8 cellular contexts compared by ENCODE assay signal in the genomic region with DNA sequence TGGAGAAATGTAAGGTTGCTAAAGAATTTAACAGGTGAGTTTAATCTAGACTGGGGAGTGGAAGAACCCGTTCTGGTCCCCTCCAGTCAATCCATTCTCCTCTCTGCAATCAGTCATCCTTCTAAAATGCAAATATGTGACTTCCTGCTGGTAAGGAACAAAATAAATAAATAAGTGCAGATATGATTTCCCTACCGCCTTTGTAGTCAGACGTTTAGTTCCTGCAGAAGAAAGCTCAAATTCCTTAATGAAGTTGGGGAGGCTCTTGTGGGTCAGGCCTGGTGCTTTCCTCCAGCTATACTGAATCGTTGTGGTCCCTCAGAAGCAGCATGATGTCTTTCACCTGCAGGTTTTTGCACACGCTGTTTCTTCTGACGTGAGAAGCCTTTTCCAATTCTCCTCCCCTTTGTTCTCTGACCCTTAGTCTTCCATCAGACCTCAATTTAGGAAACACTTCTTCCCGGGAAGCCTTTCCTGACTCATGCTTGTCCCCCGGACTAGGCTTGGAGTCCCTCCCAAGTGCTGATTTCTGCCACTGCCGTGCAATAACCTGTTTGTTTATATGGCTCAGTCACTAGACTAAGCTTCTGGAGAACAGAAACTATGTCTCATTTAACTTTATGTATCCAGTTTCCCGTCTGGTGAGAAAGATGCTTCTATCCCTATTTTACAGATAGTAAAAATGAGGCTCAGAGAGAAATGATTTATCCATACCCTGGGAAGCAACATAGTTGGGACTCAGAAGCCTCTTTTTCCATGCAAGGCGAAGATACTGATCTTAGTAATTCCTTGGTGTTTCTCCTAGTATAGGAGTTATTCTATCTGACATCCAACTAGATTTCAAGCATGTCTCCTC. TPM values are rescaled to one million over a fixed set of nuclear protein-coding genes. Genes with fewer than 3 reads are reported as not detected.
DNase-seq lines count a peak whose midpoint lies in the region; ATAC-seq and TF ChIP-seq lines count a peak whose summit lies in the region.

No MANE protein-coding gene starts in this region.

- no peaks in the 10 kb centered on the region for H3K27me3 ChIP-seq in thoracic aorta (replicated peaks; ENCODE audit: insufficient read depth)

- H3K36me3 ChIP-seq in thoracic aorta = peaks cover 9% of the 10 kb centered on the region

- ATAC-seq in activated CD8-positive, alpha-beta memory T cell treated with anti-CD3 and anti-CD28 coated beads, Interleukin-2, amount 10 ng/mL, durations not matched to agents 7 days and 5 days = no peak
- ATAC-seq in thoracic aorta (ENCODE audit: insufficient number of reproducible peaks, low FRiP score, low read depth) (no peak), GM18520 (IDR thresholded peaks at IDR 0.05; ENCODE audit: unreplicated experiment) (no peak)

- no peaks in the 10 kb centered on the region for H3K9me3 ChIP-seq in thoracic aorta

- H3K4me1 Mint-ChIP-seq in activated CD8-positive, alpha-beta memory T cell treated with anti-CD3 and anti-CD28 coated beads, Interleukin-2, amount 10 ng/mL, durations not matched to agents 7 days and 5 days = peaks cover 56% of the 10 kb centered on the region
- peaks cover 47% of the 10 kb centered on the region for H3K4me1 Mint-ChIP-seq in activated T-helper 2 cell treated with anti-CD3 and anti-CD28 coated beads, Interferon-gamma antibody, Interleukin-2, Interleukin-4, amounts not matched to agents 10 μg/mL and 5 μg/mL and 100 μg/mL, durations not matched to agents 14 hours and 24 hours and 36 hours (ENCODE audit: low read depth)

- no peaks in the 10 kb centered on the region for H3K9me3 Mint-ChIP-seq in activated CD8-positive, alpha-beta memory T cell treated with anti-CD3 and anti-CD28 coated beads, Interleukin-2, amount 10 ng/mL, durations not matched to agents 7 days and 5 days (ENCODE audit: low read depth)
- no peaks in the 10 kb centered on the region for H3K9me3 Mint-ChIP-seq in activated T-helper 2 cell treated with anti-CD3 and anti-CD28 coated beads, Interferon-gamma antibody, Interleukin-2, Interleukin-4, amounts not matched to agents 10 μg/mL and 5 μg/mL and 100 μg/mL, durations not matched to agents 14 hours and 24 hours and 36 hours

- no peaks in the 10 kb centered on the region for H3K27me3 Mint-ChIP-seq in activated CD8-positive, alpha-beta memory T cell treated with anti-CD3 and anti-CD28 coated beads, Interleukin-2, amount 10 ng/mL, durations not matched to agents 7 days and 5 days
- H3K27me3 Mint-ChIP-seq in activated T-helper 2 cell treated with anti-CD3 and anti-CD28 coated beads, Interferon-gamma antibody, Interleukin-2, Interleukin-4, amounts not matched to agents 10 μg/mL and 5 μg/mL and 100 μg/mL, durations not matched to agents 14 hours and 24 hours and 36 hours (ENCODE audit: low read depth) = peaks cover 4% of the 10 kb centered on the region

- peak overlapping the region in 1 of 2 donors; percentile 84 for H3K27ac ChIP-seq in thoracic aorta

- intact Hi-C loops in activated T-helper 2 cell treated with anti-CD3 and anti-CD28 coated beads, Interferon-gamma antibody, Interleukin-2, Interleukin-4, amounts not matched to agents 10 μg/mL and 5 μg/mL and 100 μg/mL, durations not matched to agents 14 hours and 24 hours and 36 hours (cut with micrococcal nuclease) = loop anchor here (5.0 kb wide), 1 partner anchor 82 kb away; a partner anchor contains a TSS

- H3K27ac Mint-ChIP-seq in activated CD8-positive, alpha-beta memory T cell treated with anti-CD3 and anti-CD28 coated beads, Interleukin-2, amount 10 ng/mL, durations not matched to agents 7 days and 5 days = peak overlapping the region; percentile 96
- peak overlapping the region; percentile 98 for H3K27ac Mint-ChIP-seq in activated T-helper 2 cell treated with anti-CD3 and anti-CD28 coated beads, Interferon-gamma antibody, Interleukin-2, Interleukin-4, amounts not matched to agents 10 μg/mL and 5 μg/mL and 100 μg/mL, durations not matched to agents 14 hours and 24 hours and 36 hours

- DNase-seq in activated CD8-positive, alpha-beta memory T cell treated with anti-CD3 and anti-CD28 coated beads, Interleukin-2, amount 10 ng/mL, durations not matched to agents 7 days and 5 days = no peak
- no peak for DNase-seq in activated CD8-positive, alpha-beta memory T cell treated with anti-CD3 and anti-CD28 coated beads for 24 hours
- no peak for DNase-seq in activated T-helper 2 cell treated with anti-CD3 and anti-CD28 coated beads, Interferon-gamma antibody, Interleukin-2, Interleukin-4, amounts not matched to agents 10 μg/mL and 5 μg/mL and 100 μg/mL, durations not matched to agents 14 hours and 24 hours and 36 hours (ENCODE audit: low spot score)
- DNase-seq in iris pigment epithelial cell (ENCODE audit: low read depth) = peak; percentile 53
- no peak for DNase-seq in thoracic aorta (ENCODE audit: low spot score)
- DNase-seq in DMS79 treated with DMSO at 0.1 percent for 48 hours (lab: John Stamatoyannopoulos, UW) = no peak
- no peak for DNase-seq in SK-N-DZ (ENCODE audit: low spot score)

- CTCF ChIA-PET in activated CD8-positive, alpha-beta memory T cell treated with anti-CD3 and anti-CD28 coated beads, Interleukin-2, amount 10 ng/mL, durations not matched to agents 7 days and 5 days (lab: Charles Lee) = interaction anchor here (0.6 to 8.8 kb wide), 4 partner anchors 14 to 184 kb away, joined by 3 to 119 read pairs (median 16); no protein-coding TSS in a partner anchor

- H3K36me3 Mint-ChIP-seq in activated CD8-positive, alpha-beta memory T cell treated with anti-CD3 and anti-CD28 coated beads, Interleukin-2, amount 10 ng/mL, durations not matched to agents 7 days and 5 days = peaks cover 28% of the 10 kb centered on the region
- H3K36me3 Mint-ChIP-seq in activated T-helper 2 cell treated with anti-CD3 and anti-CD28 coated beads, Interferon-gamma antibody, Interleukin-2, Interleukin-4, amounts not matched to agents 10 μg/mL and 5 μg/mL and 100 μg/mL, durations not matched to agents 14 hours and 24 hours and 36 hours (ENCODE audit: low read depth) = peaks cover 42% of the 10 kb centered on the region

- no peak for TF ChIP-seq CTCF in thoracic aorta (IDR thresholded peaks at IDR 0.05)

- peak overlapping the region; percentile 93 for H3K4me3 ChIP-seq in thoracic aorta

- H3K4me1 ChIP-seq in thoracic aorta (ENCODE audit: control insufficient read depth in 1 of 2, low read depth in 2 of 2) = peaks cover 40 to 44% of the 10 kb centered on the region in 2 donors

- H3K4me3 Mint-ChIP-seq in activated CD8-positive, alpha-beta memory T cell treated with anti-CD3 and anti-CD28 coated beads, Interleukin-2, amount 10 ng/mL, durations not matched to agents 7 days and 5 days = peak overlapping the region; percentile 96
- peak overlapping the region; percentile 98 for H3K4me3 Mint-ChIP-seq in activated T-helper 2 cell treated with anti-CD3 and anti-CD28 coated beads, Interferon-gamma antibody, Interleukin-2, Interleukin-4, amounts not matched to agents 10 μg/mL and 5 μg/mL and 100 μg/mL, durations not matched to agents 14 hours and 24 hours and 36 hours (ENCODE audit: low read depth)

RNA-seq across cellular contexts. Expression of a gene that starts 1.3 kb away (rescaled TPM):
- 10 to 100 TPM; 62.4 to 66.7 TPM for total RNA-seq in activated CD8-positive, alpha-beta memory T cell treated with anti-CD3 and anti-CD28 coated beads, Interleukin-2, amount 10 ng/mL, durations not matched to agents 7 days and 5 days
- 45.2 and 48.1 TPM in 2 replicates for total RNA-seq in activated T-helper 2 cell treated with anti-CD3 and anti-CD28 coated beads, Interferon-gamma antibody, Interleukin-2, Interleukin-4, amounts not matched to agents 10 μg/mL and 5 μg/mL and 100 μg/mL, durations not matched to agents 14 hours and 24 hours and 36 hours
- total RNA-seq in thoracic aorta = 100 to 1,000 TPM; 109 to 153 TPM
- polyA plus RNA-seq in SK-N-DZ (2014; cell fraction: cytosol; rRNA removed) = 290 TPM in 2 replicates
- 198 and 209 TPM in 2 replicates for polyA plus RNA-seq in SK-N-DZ (2014; cell fraction: nucleus; rRNA removed)

RNA-seq across cellular contexts. Expression of a gene that starts 22.2 kb away (rescaled TPM):
- total RNA-seq in activated CD8-positive, alpha-beta memory T cell treated with anti-CD3 and anti-CD28 coated beads, Interleukin-2, amount 10 ng/mL, durations not matched to agents 7 days and 5 days = 10 to 100 TPM; 19.7 to 21.5 TPM
- total RNA-seq in activated T-helper 2 cell treated with anti-CD3 and anti-CD28 coated beads, Interferon-gamma antibody, Interleukin-2, Interleukin-4, amounts not matched to agents 10 μg/mL and 5 μg/mL and 100 μg/mL, durations not matched to agents 14 hours and 24 hours and 36 hours = 17.7 and 19.4 TPM in 2 replicates
- total RNA-seq in thoracic aorta = 10 to 100 TPM in 1 of 2 donors, 1 to 10 TPM in 1; 7.7 to 10.9 TPM
- polyA plus RNA-seq in SK-N-DZ (2014; cell fraction: cytosol; rRNA removed) = 5.3 and 5.4 TPM in 2 replicates
- polyA plus RNA-seq in SK-N-DZ (2014; cell fraction: nucleus; rRNA removed) = 2.4 and 7.1 TPM in 2 replicates
